Comparison of ENCODE assay signal across 8 cellular contexts in the genomic region with DNA sequence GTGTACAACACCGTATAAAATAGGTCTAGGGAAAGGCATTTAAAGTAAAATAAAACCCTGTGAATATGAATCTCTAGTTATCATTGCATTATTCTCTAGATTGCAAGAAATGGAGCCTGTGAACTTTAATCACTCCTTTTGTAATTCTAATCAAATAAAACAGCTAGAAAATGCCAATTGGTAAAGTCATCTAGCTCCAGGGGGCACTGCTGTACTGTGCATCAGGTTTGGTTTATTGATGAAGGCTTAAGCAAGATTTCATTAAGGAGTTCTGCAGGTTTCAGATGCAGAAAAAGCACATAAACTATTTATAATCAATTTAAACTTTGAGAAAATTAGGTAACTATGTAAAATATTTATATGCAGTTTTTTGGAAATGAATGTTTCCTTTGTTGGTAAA.
A peak's percentile ranks its signal among the peaks of the same experiment; 100 is the strongest.
DNase-seq lines count a peak whose midpoint lies in the region; ATAC-seq and TF ChIP-seq lines count a peak whose summit lies in the region.

No MANE protein-coding gene starts in this region.

- H3K36me3 ChIP-seq in MG63 (no peaks in the 10 kb centered on the region), adipocyte (ENCODE audit: control insufficient read depth, insufficient read depth, low read length, severe bottlenecking) (no peaks in the 10 kb centered on the region), lower lobe of right lung (no peaks in the 10 kb centered on the region)

- intact Hi-C loops in lower lobe of right lung (cut with DNase I) = no loop called here

- H3K4me1 ChIP-seq in adipocyte (ENCODE audit: control insufficient read depth, insufficient read depth, low read length) (peaks cover 10% of the 10 kb centered on the region), lower lobe of right lung (no peaks in the 10 kb centered on the region)

- H3K9ac ChIP-seq in adipocyte (ENCODE audit: low read length) = no peak overlapping the region

- ATAC-seq in lower lobe of right lung (no peak), GM21526 (IDR thresholded peaks at IDR 0.05; ENCODE audit: low FRiP score, unreplicated experiment) (no peak), GM19397 (IDR thresholded peaks at IDR 0.05; ENCODE audit: unreplicated experiment) (no peak)

- H3K9me3 ChIP-seq in MG63 (no peaks in the 10 kb centered on the region), adipocyte (ENCODE audit: control insufficient read depth, low read length) (no peaks in the 10 kb centered on the region), lower lobe of right lung (no peaks in the 10 kb centered on the region)

- in situ Hi-C loops in G401 (cut with HindIII; ENCODE audit: low sequenced_read_pairs) = no loop called here

- H3K27ac ChIP-seq in lower lobe of right lung = no peak overlapping the region

- peak; percentile 5 for DNase-seq in G401 (ENCODE audit: low spot score)
- DNase-seq in MG63 = peak; percentile 8
- DNase-seq in adipocyte (ENCODE audit: low read depth) = peak; percentile 14
- no peak for DNase-seq in lower lobe of right lung
- DNase-seq in GM19240 (ENCODE audit: insufficient read length, low spot score) = no peak
- no peak for DNase-seq in stimulated activated CD4-positive, alpha-beta T cell treated with anti-CD3 and anti-CD28 coated beads, Interleukin-1b, Interleukin-23, amount 100 ng/mL, for 48 hours

- TF ChIP-seq CTCF in lower lobe of right lung (IDR thresholded peaks at IDR 0.05) = peak; percentile 31

- H3K27me3 ChIP-seq in MG63 (no peaks in the 10 kb centered on the region), adipocyte (replicated peaks; ENCODE audit: control insufficient read depth, insufficient read depth, low read length) (no peaks in the 10 kb centered on the region), lower lobe of right lung (ENCODE audit: low read depth) (no peaks in the 10 kb centered on the region)

- H3K4me3 ChIP-seq in MG63 (no peak overlapping the region), adipocyte (ENCODE audit: low read length) (no peak overlapping the region), lower lobe of right lung (no peak overlapping the region)

Comparison
In these comparisons a context has a peak if more than half of its experiments do, and no peak if none do; other contexts are left out.
1. DNase-seq: peak in G401 (single experiment), MG63 (single experiment) and adipocyte (single experiment); none in lower lobe of right lung (single experiment), GM19240 (single experiment) and stimulated activated CD4-positive, alpha-beta T cell treated with anti-CD3 and anti-CD28 coated beads, Interleukin-1b, Interleukin-23, amount 100 ng/mL, for 48 hours (single experiment).